ENCODE assay signal across 11 cellular contexts in the genomic region with DNA sequence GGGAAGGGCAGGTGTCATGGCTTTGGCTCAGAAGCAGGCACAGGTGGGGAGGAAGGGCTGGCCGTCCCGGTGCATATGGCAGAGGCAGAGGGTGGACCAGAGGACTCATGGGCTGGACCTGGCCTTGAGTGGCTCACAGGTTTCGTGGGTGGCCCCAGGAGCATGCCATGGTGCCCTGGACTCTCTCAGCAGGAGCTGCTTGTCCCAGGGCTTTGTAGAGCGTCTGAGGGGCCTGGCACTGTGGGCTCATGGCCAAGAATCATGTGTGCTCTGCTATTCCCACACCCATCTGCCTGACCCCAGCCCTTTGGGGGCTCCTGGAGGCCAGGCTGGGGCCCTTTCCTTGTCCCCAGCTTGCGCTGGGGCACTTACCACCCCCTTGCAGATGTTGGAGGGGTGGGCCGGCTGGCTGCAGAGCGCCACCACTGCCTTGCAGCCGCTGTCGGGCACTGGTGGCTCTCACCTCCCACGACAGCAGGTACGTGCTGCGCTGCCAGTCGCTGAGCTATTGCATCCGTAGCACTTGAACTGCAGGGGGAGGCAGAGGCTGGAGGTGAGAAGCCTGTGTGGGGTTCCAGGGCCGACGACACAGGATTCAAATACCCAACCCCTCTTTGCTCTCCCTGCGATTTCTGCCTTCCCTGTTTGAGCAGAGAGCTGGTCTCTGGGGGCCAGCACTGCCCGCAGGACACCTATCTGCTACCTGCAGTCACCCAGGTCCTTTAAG.
A peak's percentile ranks its signal among the peaks of the same experiment; 100 is the strongest.
DNase-seq lines count a peak whose midpoint lies in the region; ATAC-seq and TF ChIP-seq lines count a peak whose summit lies in the region.
"Had no signal": no experiment of that assay in that cellular context is flagged by ENCODE, and none has a peak within 500 bp of the region (broad histone marks: within the 10 kb centered on the region; RNA-seq: fewer than 3 reads in every experiment).

No MANE protein-coding gene starts in this region.

- WGBS in gastroesophageal sphincter (ENCODE audit: low coverage in 1 of 2), 2 donors: 100% methylated on average over 1 of the region's 18 CpGs; no CpG with 5 or more reads in 1 of the 2 donors

- H3K27me3 ChIP-seq in WERI-Rb-1 (ENCODE audit: insufficient read depth, low read depth, severe bottlenecking): no peaks in the 10 kb centered on the region
- peaks cover 51% of the 10 kb centered on the region for H3K27me3 ChIP-seq in gastroesophageal sphincter

- ATAC-seq in gastroesophageal sphincter: no peak
- no peak for ATAC-seq in HG03469 (IDR thresholded peaks at IDR 0.05; ENCODE audit: unreplicated experiment)

- TF ChIP-seq CTCF in WERI-Rb-1 (IDR thresholded peaks at IDR 0.05; ENCODE audit: low read depth, low read length) (peak; percentile 41), gastroesophageal sphincter (IDR thresholded peaks at IDR 0.05) (no peak)

- TF ChIP-seq POLR2A in gastroesophageal sphincter (IDR thresholded peaks at IDR 0.05): no peak

- H3K36me3 ChIP-seq in WERI-Rb-1: no peaks in the 10 kb centered on the region; the same call in 1 of the 2 replicates
- no peaks in the 10 kb centered on the region for H3K36me3 ChIP-seq in gastroesophageal sphincter
- H3K36me3 ChIP-seq: esophagus squamous epithelium had no signal

- peaks cover 0 to 12% (median 5%) of the 10 kb centered on the region in 3 donors for H3K4me1 ChIP-seq in gastroesophageal sphincter

- no peaks in the 10 kb centered on the region for H3K9me3 ChIP-seq in WERI-Rb-1 (ENCODE audit: severe bottlenecking)
- no peaks in the 10 kb centered on the region for H3K9me3 ChIP-seq in gastroesophageal sphincter
- H3K9me3 ChIP-seq: esophagus squamous epithelium had no signal

- peak; percentile 57 for DNase-seq in ELF-1 (ENCODE audit: low read depth, low spot score)
- DNase-seq in NCI-H2029 treated with DMSO at 0.1 percent for 48 hours (lab: John Stamatoyannopoulos, UW): peak; percentile 68
- no peak for DNase-seq in WERI-Rb-1
- peak; percentile 86 for DNase-seq in islet precursor cell
- no peak for DNase-seq in central memory CD4-positive, alpha-beta T cell
- no peak for DNase-seq in activated naive CD4-positive, alpha-beta T cell treated with Interleukin-2 at 50 U/mL for 16 hours
- DNase-seq: activated CD4-positive, alpha-beta T cell treated with anti-CD3 and anti-CD28 coated beads for 4 hours; esophagus squamous epithelium; retina had no signal

- H3K4me3 ChIP-seq in WERI-Rb-1 (ENCODE audit: low read depth, low read length): no peak overlapping the region
- no peak overlapping the region for H3K4me3 ChIP-seq in gastroesophageal sphincter
- H3K4me3 ChIP-seq: esophagus squamous epithelium had no signal

- TF ChIP-seq EP300 in gastroesophageal sphincter (IDR thresholded peaks at IDR 0.05): no peak

- no peak overlapping the region for H3K27ac ChIP-seq in WERI-Rb-1
- no peak overlapping the region for H3K27ac ChIP-seq in gastroesophageal sphincter
- H3K27ac ChIP-seq: esophagus squamous epithelium had no signal

Comparison
In these comparisons a context has a peak if more than half of its experiments do, and no peak if none do; other contexts are left out.
1. DNase-seq: peak in ELF-1 (single experiment), NCI-H2029 treated with DMSO at 0.1 percent for 48 hours (single experiment) and islet precursor cell (single experiment); none in WERI-Rb-1 (single experiment), central memory CD4-positive, alpha-beta T cell (single experiment) and activated naive CD4-positive, alpha-beta T cell treated with Interleukin-2 at 50 U/mL for 16 hours (single experiment).